Comparison of ENCODE assay signal across 8 cellular contexts in genomic region chr17:36182176-36183000, GRCh38. TPM values are rescaled to one million over a fixed set of nuclear protein-coding genes. Genes with fewer than 3 reads are reported as not detected.
DNase-seq lines count a peak whose midpoint lies in the region; ATAC-seq and TF ChIP-seq lines count a peak whose summit lies in the region.

No MANE protein-coding gene starts in this region.

- H3K9ac ChIP-seq in DND-41 (ENCODE audit: low read depth, low read length): no peak overlapping the region

- no peak overlapping the region for H3K27ac Mint-ChIP-seq in activated naive CD4-positive, alpha-beta T cell treated with anti-CD3 and anti-CD28 coated beads for 36 hours

- DNase-seq in DND-41: no peak
- DNase-seq in left ventricle myocardium superior: peak; percentile 51
- DNase-seq in psoas muscle: peak; percentile 16 to 62
- DNase-seq in T-helper 1 cell: no peak
- no peak for DNase-seq in NCI-H128 (lab: John Stamatoyannopoulos, UW; ENCODE audit: unreplicated experiment)
- DNase-seq in KG1 (lab: John Stamatoyannopoulos, UW): no peak
- no peak for DNase-seq in activated naive CD4-positive, alpha-beta T cell treated with anti-CD3 and anti-CD28 coated beads for 36 hours

- H3K9me3 ChIP-seq in DND-41 (ENCODE audit: insufficient read depth, low read length, severe bottlenecking) (no peaks in the 10 kb centered on the region), psoas muscle (no peaks in the 10 kb centered on the region)

- intact Hi-C loops in left ventricle myocardium superior (cut with micrococcal nuclease) (no loop called here), psoas muscle (cut with DNase I) (no loop called here)
- intact Hi-C loops in activated naive CD4-positive, alpha-beta T cell treated with anti-CD3 and anti-CD28 coated beads for 36 hours (cut with micrococcal nuclease): no loop called here

- peak overlapping the region; percentile 27; the same call in 1 of the 2 replicates for H3K27ac ChIP-seq in DND-41 (ENCODE audit: low read length)
- peak overlapping the region; percentile 59; the same call in 1 of the 2 replicates for H3K27ac ChIP-seq in VCaP
- no peak overlapping the region for H3K27ac ChIP-seq in psoas muscle

- ATAC-seq in DND-41 (ENCODE audit: insufficient read depth, low read depth) (no peak), left ventricle myocardium superior (peak; percentile 62), psoas muscle (peak in 2 of 4 donors; percentile 34 to 43)

- TF ChIP-seq CTCF in DND-41 (IDR thresholded peaks at IDR 0.05; ENCODE audit: borderline replicate concordance, extremely low read depth, low read length, poor library complexity, severe bottlenecking) (no peak), VCaP (conservative IDR thresholded peaks at IDR 0.05) (peak; percentile 25; the same call in 1 of the 2 replicates), psoas muscle (IDR thresholded peaks at IDR 0.05) (no peak)

- peaks cover 49% of the 10 kb centered on the region for H3K27me3 Mint-ChIP-seq in activated naive CD4-positive, alpha-beta T cell treated with anti-CD3 and anti-CD28 coated beads for 36 hours (ENCODE audit: low read depth)

- CTCF ChIA-PET in activated naive CD4-positive, alpha-beta T cell treated with anti-CD3 and anti-CD28 coated beads for 36 hours (lab: Charles Lee): no interaction called here

- no peaks in the 10 kb centered on the region for H3K79me2 ChIP-seq in DND-41 (ENCODE audit: insufficient read depth, low read length)

- no peaks in the 10 kb centered on the region for H4K20me1 ChIP-seq in DND-41 (ENCODE audit: insufficient read depth, low read length)

- H3K27me3 ChIP-seq in DND-41 (ENCODE audit: insufficient read depth, low read length, poor library complexity) (no peaks in the 10 kb centered on the region), psoas muscle (ENCODE audit: insufficient read depth in 3 of 3, low read length in 2 of 3) (peaks cover 0 to 45% (median 0%) of the 10 kb centered on the region in 3 donors)

- no peaks in the 10 kb centered on the region for H3K4me1 Mint-ChIP-seq in activated naive CD4-positive, alpha-beta T cell treated with anti-CD3 and anti-CD28 coated beads for 36 hours (ENCODE audit: low read depth)

- no peak overlapping the region for H3K4me3 Mint-ChIP-seq in activated naive CD4-positive, alpha-beta T cell treated with anti-CD3 and anti-CD28 coated beads for 36 hours

- H3K4me2 ChIP-seq in DND-41 (ENCODE audit: insufficient read depth, low read length): no peak overlapping the region

- 25 to 27% (median 26%) methylated on average over 46 to 48 of the region's 48 CpGs for WGBS in psoas muscle, 3 donors

- H3K36me3 ChIP-seq in DND-41 (ENCODE audit: insufficient read depth, low read length) (no peaks in the 10 kb centered on the region), psoas muscle (ENCODE audit: insufficient read depth in 1 of 2, low read depth in 1 of 2) (no peaks in the 10 kb centered on the region)

- H3K4me3 ChIP-seq in DND-41 (ENCODE audit: low read depth in 1 of 2, low read length in 2 of 2) (no peak overlapping the region), psoas muscle (peak overlapping the region; percentile 65)

- H3K36me3 Mint-ChIP-seq in activated naive CD4-positive, alpha-beta T cell treated with anti-CD3 and anti-CD28 coated beads for 36 hours (ENCODE audit: low read depth): no peaks in the 10 kb centered on the region

- H3K9me3 Mint-ChIP-seq in activated naive CD4-positive, alpha-beta T cell treated with anti-CD3 and anti-CD28 coated beads for 36 hours: no peaks in the 10 kb centered on the region

- H3K4me1 ChIP-seq in DND-41 (ENCODE audit: insufficient read depth, low read length) (peaks cover 18% of the 10 kb centered on the region), psoas muscle (no peaks in the 10 kb centered on the region)

- H2AFZ ChIP-seq in DND-41 (ENCODE audit: low read depth, low read length): no peak overlapping the region

RNA-seq across cellular contexts. Expression of gene TBC1D3B, which starts 6.0 kb away (rescaled TPM):
- total RNA-seq in left ventricle myocardium superior (2.8 TPM), psoas muscle (1 to 10 TPM; 1.3 to 5.6 (median 3.7) TPM)
- polyA plus RNA-seq in psoas muscle: 1 to 10 TPM; 1.3 to 2.0 (median 1.5) TPM
- total RNA-seq in activated naive CD4-positive, alpha-beta T cell treated with anti-CD3 and anti-CD28 coated beads for 36 hours: 1 to 10 TPM; 1.8 to 2.6 TPM

RNA-seq across cellular contexts. Expression of gene CCL3L1, which starts 14.2 kb away (rescaled TPM):
- total RNA-seq in left ventricle myocardium superior: not detected
- total RNA-seq in psoas muscle: under 1 TPM in 1 of 4 donors, not detected in 3; 0.76 TPM
- not detected for polyA plus RNA-seq in psoas muscle
- total RNA-seq in activated naive CD4-positive, alpha-beta T cell treated with anti-CD3 and anti-CD28 coated beads for 36 hours: 1 to 10 TPM; 1.9 to 2.0 TPM

RNA-seq across cellular contexts. Expression of gene CCL4L2, which starts 28.5 kb away (rescaled TPM):
- total RNA-seq in left ventricle myocardium superior: not detected
- not detected for total RNA-seq in psoas muscle
- polyA plus RNA-seq in psoas muscle: not detected
- total RNA-seq in activated naive CD4-positive, alpha-beta T cell treated with anti-CD3 and anti-CD28 coated beads for 36 hours: 1 to 10 TPM; 1.0 to 1.4 TPM

Comparison
In these comparisons a context has a peak if more than half of its experiments do, and no peak if none do; other contexts are left out.
1. DNase-seq: peak in left ventricle myocardium superior (single experiment) and psoas muscle (2 of 2); none in DND-41 (single experiment), T-helper 1 cell (0 of 5), NCI-H128 (single experiment), KG1 (single experiment) and activated naive CD4-positive, alpha-beta T cell treated with anti-CD3 and anti-CD28 coated beads for 36 hours (single experiment).